8 cellular contexts compared by ENCODE assay signal in the genomic region with DNA sequence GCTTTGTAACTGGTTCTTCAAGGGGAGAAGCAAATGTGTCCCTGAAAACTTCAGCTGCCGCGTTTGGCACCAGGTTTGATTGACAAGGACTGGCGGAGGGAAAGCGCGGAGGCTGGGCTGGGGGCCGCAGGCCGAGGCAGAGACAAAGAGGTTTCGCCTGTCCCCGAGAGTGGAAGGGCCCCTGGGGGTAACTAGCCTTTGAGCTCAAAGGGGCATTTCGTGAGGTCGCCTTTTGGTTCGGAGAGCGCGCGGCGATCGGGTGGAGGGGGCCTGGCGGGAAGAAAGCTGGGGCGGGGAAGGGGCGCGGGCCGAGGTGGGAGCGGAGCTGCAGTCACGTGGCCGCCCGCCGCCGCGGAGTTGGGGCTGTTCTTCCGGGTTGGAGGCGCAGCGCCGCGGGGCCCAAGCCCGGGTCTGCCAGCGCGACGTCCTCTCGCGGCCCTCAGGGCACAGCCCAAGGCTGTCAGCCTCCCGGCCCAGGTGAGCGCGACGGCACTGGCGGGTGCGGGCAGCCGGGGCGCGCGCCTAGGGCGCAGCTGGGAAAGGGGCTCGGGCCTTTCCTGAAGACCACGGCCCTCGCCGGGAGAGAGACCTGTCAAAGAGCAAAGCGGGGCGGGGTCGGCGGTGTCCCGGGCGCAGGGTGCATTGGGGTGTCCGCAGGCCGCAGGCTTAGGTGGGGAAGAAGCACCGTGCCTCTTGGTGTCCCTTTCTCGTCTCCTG. TPM values are rescaled to one million over a fixed set of nuclear protein-coding genes. Genes with fewer than 3 reads are reported as not detected.
DNase-seq lines count a peak whose midpoint lies in the region; ATAC-seq and TF ChIP-seq lines count a peak whose summit lies in the region.

TSS of gene NNT (plus strand) at position 363 of the 717 bp plus-strand sequence. CDS start 6,016 bp downstream, outside the sequence.

- peaks cover 0 to 3% (median 0%) of the 10 kb centered on the region in 11 donors for H3K9me3 Mint-ChIP-seq in naive thymus-derived CD4-positive, alpha-beta T cell
- peaks cover 0 to 1% of the 10 kb centered on the region in 2 donors for H3K9me3 Mint-ChIP-seq in stimulated activated naive B cell treated with anti-CD40 and anti-IgM and Interleukin-4, amounts not matched to agents 10 μg/mL and 1 μg/mL and 100 μg/mL, for 72 hours

- BruUV-seq in PC-3 (replicated peaks; lab: Mats Ljungman, UMichigan): no TSS peak

- CTCF ChIA-PET in PC-3 (lab: Charles Lee): interaction anchor here (1.4 kb wide), 1 partner anchor 29 kb away, joined by 4 read pairs; no protein-coding TSS in a partner anchor
- CTCF ChIA-PET in naive thymus-derived CD4-positive, alpha-beta T cell (lab: Charles Lee): interaction anchor here (0.6 to 2.4 kb wide), 5 partner anchors 29 to 493 kb away, joined by 3 to 9 read pairs (median 4); partner anchors contain the start of gene TMEM267

- no peaks in the 10 kb centered on the region for H3F3A ChIP-seq in PC-3 (ENCODE audit: low read length, unreplicated experiment)

- H3K27ac Mint-ChIP-seq in naive thymus-derived CD4-positive, alpha-beta T cell: peak within 1 kb of the TSS; percentile 86 to 98 (median 93)
- peak within 1 kb of the TSS; percentile 97 for H3K27ac Mint-ChIP-seq in stimulated activated naive B cell treated with anti-CD40 and anti-IgM and Interleukin-4, amounts not matched to agents 10 μg/mL and 1 μg/mL and 100 μg/mL, for 72 hours

- H3K36me3 ChIP-seq in PC-3 (ENCODE audit: low read depth, low read length): no peaks in the 10 kb centered on the region
- H3K36me3 ChIP-seq in naive thymus-derived CD4-positive, alpha-beta T cell (ENCODE audit: control insufficient read depth in 2 of 3, insufficient read depth in 3 of 3, low read length in 3 of 3): peaks cover 0 to 4% (median 0%) of the 10 kb centered on the region in 3 experiments

- H3K9ac ChIP-seq in PC-3 (ENCODE audit: low read length): peak within 1 kb of the TSS; percentile 83

- no peaks in the 10 kb centered on the region for H3K27me3 Mint-ChIP-seq in naive thymus-derived CD4-positive, alpha-beta T cell
- H3K27me3 Mint-ChIP-seq in stimulated activated naive B cell treated with anti-CD40 and anti-IgM and Interleukin-4, amounts not matched to agents 10 μg/mL and 1 μg/mL and 100 μg/mL, for 72 hours: no peaks in the 10 kb centered on the region

- peaks cover 22% of the 10 kb centered on the region for H3K4me1 ChIP-seq in PC-3 (ENCODE audit: insufficient read depth, low read length)
- H3K4me1 ChIP-seq in naive thymus-derived CD4-positive, alpha-beta T cell (ENCODE audit: control insufficient read depth in 2 of 2, insufficient read depth in 2 of 2, low read length in 2 of 2): peaks cover 6 to 14% of the 10 kb centered on the region in 2 donors

- no peaks in the 10 kb centered on the region for H4K20me1 ChIP-seq in PC-3 (ENCODE audit: low read length)

- H3K9me2 ChIP-seq in PC-3 (replicated peaks; ENCODE audit: low read length): no peaks in the 10 kb centered on the region

- TF ChIP-seq CTCF in PC-3 (conservative IDR thresholded peaks at IDR 0.05; ENCODE audit: low read depth, low read length): no peak

- peak within 1 kb of the TSS; percentile 75 for H3K4me3 ChIP-seq in PC-3 (ENCODE audit: low read length)
- peak within 1 kb of the TSS; percentile 78 for H3K4me3 ChIP-seq in naive thymus-derived CD4-positive, alpha-beta T cell (ENCODE audit: low read length)

- peak within 1 kb of the TSS; percentile 19 for H3K27ac ChIP-seq in PC-3 (ENCODE audit: low read length)
- peak within 1 kb of the TSS; percentile 87 for H3K27ac ChIP-seq in naive thymus-derived CD4-positive, alpha-beta T cell (ENCODE audit: low read depth, low read length)

- ATAC-seq in GM21360 (IDR thresholded peaks at IDR 0.05; ENCODE audit: unreplicated experiment): peak; percentile 72
- ATAC-seq in PC-3: peak; percentile 74
- peak; percentile 85 for ATAC-seq in naive thymus-derived CD4-positive, alpha-beta T cell
- peak; percentile 72 to 79 for ATAC-seq in stimulated activated naive B cell treated with anti-CD40 and anti-IgM and Interleukin-4, amounts not matched to agents 10 μg/mL and 1 μg/mL and 100 μg/mL, for 72 hours (replicated peaks)

- intact Hi-C loops in PC-3 (cut with micrococcal nuclease): loop anchor here (2.0 kb wide), 1 partner anchor 46 kb away; the partner anchor contains the start of gene PAIP1
- intact Hi-C loops in naive thymus-derived CD4-positive, alpha-beta T cell (cut with micrococcal nuclease): loop anchor here (1.0 to 10.0 kb wide), 18 partner anchors 47 to 1732 kb away; partner anchors contain the start of genes C5orf34 (in 2 of the 2), HMGCS1 (in 2 of the 2), MRPS30 (in 2 of the 2) and ZNF131 (in 2 of the 2)

- H3K79me2 ChIP-seq in PC-3 (ENCODE audit: low read length): peaks cover 18% of the 10 kb centered on the region; the same call in 1 of the 2 replicates

- H3K27me3 ChIP-seq in PC-3 (ENCODE audit: low read length): no peaks in the 10 kb centered on the region
- no peaks in the 10 kb centered on the region for H3K27me3 ChIP-seq in naive thymus-derived CD4-positive, alpha-beta T cell (ENCODE audit: control insufficient read depth in 2 of 2, insufficient read depth in 2 of 2, low read length in 2 of 2)

- H3K36me3 Mint-ChIP-seq in naive thymus-derived CD4-positive, alpha-beta T cell: peaks cover 0 to 29% (median 13%) of the 10 kb centered on the region in 5 donors
- H3K36me3 Mint-ChIP-seq in stimulated activated naive B cell treated with anti-CD40 and anti-IgM and Interleukin-4, amounts not matched to agents 10 μg/mL and 1 μg/mL and 100 μg/mL, for 72 hours: peaks cover 24% of the 10 kb centered on the region in 2 donors

- DNase-seq in D341Med (ENCODE audit: low spot score) (peak; percentile 89), HT1080 (ENCODE audit: low read depth) (peak; percentile 53), PC-3 (peak; percentile 42), fibroblast of gingiva (ENCODE audit: low read depth) (peak; percentile 49)
- peak; percentile 83 to 87 for DNase-seq in activated T-cell treated with anti-CD3 and anti-CD28 coated beads, Interleukin-2, amount 50 U/mL, for 48 hours
- peak; percentile 71 to 85 (median 78) for DNase-seq in naive thymus-derived CD4-positive, alpha-beta T cell
- DNase-seq in stimulated activated naive B cell treated with anti-CD40 and anti-IgM and Interleukin-4, amounts not matched to agents 10 μg/mL and 1 μg/mL and 100 μg/mL, for 72 hours: peak; percentile 72

- peaks cover 23 to 70% (median 57%) of the 10 kb centered on the region in 7 donors for H3K4me1 Mint-ChIP-seq in naive thymus-derived CD4-positive, alpha-beta T cell
- peaks cover 16 to 52% of the 10 kb centered on the region in 2 donors for H3K4me1 Mint-ChIP-seq in stimulated activated naive B cell treated with anti-CD40 and anti-IgM and Interleukin-4, amounts not matched to agents 10 μg/mL and 1 μg/mL and 100 μg/mL, for 72 hours

- H3K4me2 ChIP-seq in PC-3 (ENCODE audit: low read length): peak within 1 kb of the TSS; percentile 93

- POLR2A ChIA-PET in PC-3 (lab: Charles Lee; ENCODE audit: unreplicated experiment): no interaction called here
- POLR2A ChIA-PET in naive thymus-derived CD4-positive, alpha-beta T cell (lab: Charles Lee): interaction anchor here (0.6 to 5.1 kb wide), 19 partner anchors 9 to 594 kb away, joined by 3 to 73 read pairs (median 3); partner anchors contain the start of genes TMEM267 and ZNF131

- H3K9me3 ChIP-seq in PC-3 (ENCODE audit: low read length): no peaks in the 10 kb centered on the region
- H3K9me3 ChIP-seq in naive thymus-derived CD4-positive, alpha-beta T cell (ENCODE audit: control insufficient read depth in 2 of 3, low read length in 3 of 3): no peaks in the 10 kb centered on the region

- H2AFZ ChIP-seq in PC-3 (ENCODE audit: low read length): peak within 1 kb of the TSS; percentile 99

- peak within 1 kb of the TSS; percentile 90 to 99 (median 94) for H3K4me3 Mint-ChIP-seq in naive thymus-derived CD4-positive, alpha-beta T cell
- H3K4me3 Mint-ChIP-seq in stimulated activated naive B cell treated with anti-CD40 and anti-IgM and Interleukin-4, amounts not matched to agents 10 μg/mL and 1 μg/mL and 100 μg/mL, for 72 hours: peak within 1 kb of the TSS; percentile 93 to 99

RNA-seq across cellular contexts. Expression of gene NNT, which starts in this region (rescaled TPM):
- 22.0 and 22.5 TPM in 2 replicates for total RNA-seq in HT1080 (2014; rRNA removed; shearing (Covaris generic))
- 11.2 and 17.9 TPM in 2 replicates for polyA plus RNA-seq in HT1080 (2015; cell fraction: cytosol; rRNA removed)
- 38.3 and 41.1 TPM in 2 replicates for polyA plus RNA-seq in HT1080 (2015; cell fraction: nucleus; rRNA removed)
- total RNA-seq in PC-3 (2014; rRNA removed): 15.1 and 15.6 TPM in 2 replicates
- total RNA-seq in naive thymus-derived CD4-positive, alpha-beta T cell: 10 to 100 TPM; 42.5 to 73.5 (median 60.7) TPM
- 10 to 100 TPM; 47.4 to 48.8 TPM for polyA plus RNA-seq in naive thymus-derived CD4-positive, alpha-beta T cell

Comparison
In these comparisons a context has a peak if more than half of its experiments do, and no peak if none do; other contexts are left out.
1. Peak in every context shown above with its lines: DNase-seq, ATAC-seq, H3K4me3 ChIP-seq and H3K27ac ChIP-seq.